In the genomic region with DNA sequence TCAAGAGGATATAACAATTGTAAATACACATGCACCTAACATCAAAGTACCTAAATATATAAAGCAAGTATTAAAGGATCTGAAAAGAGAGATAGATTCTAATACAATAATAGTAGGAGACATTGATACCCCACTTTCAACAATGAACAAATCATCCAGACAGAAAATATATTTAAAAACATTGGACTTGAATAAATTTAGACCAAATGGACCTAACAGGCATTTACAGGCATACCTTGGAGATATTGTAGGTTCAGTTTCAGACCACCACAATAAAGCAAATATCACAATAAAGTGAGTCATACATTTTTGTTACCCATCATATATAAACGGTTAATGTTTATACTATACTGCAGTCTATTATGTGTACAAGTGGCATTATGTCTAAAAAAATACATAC, we compare ENCODE assay signal across 7 cellular contexts.
"Had no signal": no experiment of that assay in that cellular context is flagged by ENCODE, and none has a peak within 500 bp of the region (broad histone marks: within the 10 kb centered on the region; RNA-seq: fewer than 3 reads in every experiment).

No MANE protein-coding gene starts in this region.

- DNase-seq: GDM1, GF-D8 had no signal

- FAIRE-seq: G401.6, GM12891, GM12892, GM18507, GM19239 had no signal
